Comparison of ENCODE assay signal across 23 cellular contexts in genomic region chr17:30495586-30495985, GRCh38. TPM values are rescaled to one million over a fixed set of nuclear protein-coding genes. Genes with fewer than 3 reads are reported as not detected.
DNase-seq lines count a peak whose midpoint lies in the region; ATAC-seq and TF ChIP-seq lines count a peak whose summit lies in the region.
"Had no signal": no experiment of that assay in that cellular context is flagged by ENCODE, and none has a peak within 500 bp of the region (broad histone marks: within the 10 kb centered on the region; RNA-seq: fewer than 3 reads in every experiment).

No MANE protein-coding gene starts in this region.

- H3K9me3 ChIP-seq in heart left ventricle, result no peaks in the 10 kb centered on the region
- H3K9me3 ChIP-seq: right atrium auricular region, upper lobe of left lung had no signal

- no peaks in the 10 kb centered on the region for H3K27me3 ChIP-seq in heart left ventricle
- H3K27me3 ChIP-seq: brain microvascular endothelial cell, right atrium auricular region, upper lobe of left lung had no signal

- TF ChIP-seq CTCF in heart left ventricle (IDR thresholded peaks at IDR 0.05) (no peak), GM10248 (IDR thresholded peaks at IDR 0.05; ENCODE audit: control extremely low read depth, extremely low read depth, low read depth, missing control alignments) (no peak)

- H3K4me3 ChIP-seq in heart left ventricle, result no peak overlapping the region
- H3K4me3 ChIP-seq: lung, right atrium auricular region, upper lobe of left lung had no signal

- DNase-seq in left cardiac atrium, result peak; percentile 37
- no peak for DNase-seq in heart left ventricle
- DNase-seq in M059J (ENCODE audit: low read depth), result peak; percentile 2
- DNase-seq in cerebellar cortex (ENCODE audit: low spot score), result peak; percentile 34
- no peak for DNase-seq in DMS153 treated with DMSO at 0.1 percent for 48 hours (lab: John Stamatoyannopoulos, UW; ENCODE audit: unreplicated experiment)
- DNase-seq in midbrain (lab: John Stamatoyannopoulos, UW), result no peak
- no peak for DNase-seq in GM10248 (ENCODE audit: extremely low spot score)
- DNase-seq: activated CD4-positive, alpha-beta T cell treated with anti-CD3 and anti-CD28 coated beads for 4 hours; activated naive CD4-positive, alpha-beta T cell treated with anti-CD3 and anti-CD28 coated beads for 36 hours; brain microvascular endothelial cell; effector memory CD4-positive, alpha-beta T cell; KG1; kidney; MM.1S; NCI-H146; NCI-H226; NK-92 treated with Interleukin-12 subunit alpha and Interleukin-12 subunit beta, amount 100 ng/mL, for 24 hours; SHP77; upper lobe of left lung had no signal

- POLR2A ChIA-PET in GM10248 (lab: Yijun Ruan, JAX), result no interaction called here

- no peak overlapping the region for H3K27ac ChIP-seq in heart left ventricle
- H3K27ac ChIP-seq: brain microvascular endothelial cell, parathyroid adenoma, right atrium auricular region, upper lobe of left lung, VCaP had no signal

- peaks cover 0 to 100% (median 100%) of the 10 kb centered on the region in 9 donors for H3K36me3 ChIP-seq in heart left ventricle

- intact Hi-C loops in left cardiac atrium (cut with DNase I) (loop anchor here in 1 of 2 donors (10.0 kb wide), 1 partner anchor 61 kb away; no protein-coding TSS in a partner anchor), heart left ventricle (cut with DNase I) (no loop called here)

- no peak for ATAC-seq in left cardiac atrium
- no peak for ATAC-seq in heart left ventricle

- CTCF ChIA-PET in GM10248 (lab: Yijun Ruan, JAX), result no interaction called here

- no peak for TF ChIP-seq POLR2A in heart left ventricle (IDR thresholded peaks at IDR 0.05)

- H3K4me1 ChIP-seq in heart left ventricle, result peaks cover 0 to 4% (median 0%) of the 10 kb centered on the region in 12 donors
- H3K4me1 ChIP-seq: parathyroid adenoma, right atrium auricular region, upper lobe of left lung had no signal

RNA-seq across cellular contexts. Expression of gene GOSR1, which starts 18.4 kb away (rescaled TPM):
- total RNA-seq in left cardiac atrium (10 to 100 TPM; 30.5 to 42.7 TPM), heart left ventricle (10 to 100 TPM; 24.9 to 39.7 (median 32.0) TPM)
- polyA plus RNA-seq in heart left ventricle, result 10 to 100 TPM in 1 of 2 donors, 1 to 10 TPM in 1; 8.9 to 20.6 TPM
- 31.5 and 59.5 TPM in 2 replicates for total RNA-seq in M059J (2014; rRNA removed; shearing (Covaris generic))

Comparison
In these comparisons a context has a peak if more than half of its experiments do, and no peak if none do; other contexts are left out.
1. DNase-seq: peak in left cardiac atrium (single experiment), M059J (single experiment) and cerebellar cortex (single experiment); none in heart left ventricle (0 of 5), DMS153 treated with DMSO at 0.1 percent for 48 hours (single experiment), midbrain (single experiment) and GM10248 (single experiment).